ENCODE assay signal across 1 cellular context in the genomic region with DNA sequence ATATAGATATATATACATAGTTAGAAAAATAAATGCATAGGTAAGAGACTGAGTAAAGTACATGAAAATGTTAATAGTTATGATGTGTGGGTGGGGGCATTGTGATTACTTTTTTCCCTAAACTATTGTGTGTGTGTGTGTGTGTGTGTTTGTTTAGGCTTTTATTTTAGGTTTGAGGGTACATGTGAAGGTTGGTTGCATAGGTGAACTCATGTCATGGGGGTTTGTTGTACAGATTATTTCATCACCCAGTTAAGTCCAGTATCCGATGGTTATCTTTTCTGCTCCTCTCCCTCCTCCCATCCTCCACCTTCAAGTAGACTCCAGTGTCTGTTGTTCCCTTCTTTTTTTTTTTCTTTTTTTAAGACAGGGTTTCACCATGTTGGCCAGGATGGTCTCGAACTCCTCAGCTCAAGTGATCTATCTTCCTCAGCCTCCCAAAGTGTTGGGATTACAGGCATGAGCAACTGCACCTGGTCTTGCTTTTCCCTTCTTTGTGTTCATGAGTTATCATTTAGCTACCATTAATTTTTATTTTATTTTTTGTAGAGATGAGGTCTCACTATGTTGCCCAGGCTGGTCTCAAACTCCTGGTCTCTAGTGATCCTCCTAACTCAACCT.
A peak's percentile ranks its signal among the peaks of the same experiment; 100 is the strongest.
TF ChIP-seq lines count a peak whose summit lies in the region.

No MANE protein-coding gene starts in this region.

TF ChIP-seq in K562, 482 proteins besides CTCF, POLR2A, EP300 and RAD21 (continued from another document and continues in another):
- TF ChIP-seq MYC (IDR thresholded peaks at IDR 0.05; ENCODE audit: low read depth, low read length) (0 out of 2 replicates have a peak, but pooled peaks have one; percentile 10), MYC (CRISPR knock-in tag; IDR thresholded peaks at IDR 0.05; ENCODE audit: borderline replicate concordance, low read depth) (no peak), RCOR1 (IDR thresholded peaks at IDR 0.05; ENCODE audit: borderline replicate concordance in 1 of 2, low read depth in 2 of 2, low read length in 2 of 2) (0 out of 4 replicates have a peak, but pooled peaks of 1 of the 2 experiments have one; percentile 8), CEBPG (CRISPR knock-in tag; IDR thresholded peaks at IDR 0.05) (peak; percentile 16; the same call in 1 of the 2 replicates), CEBPG (tag; conservative IDR thresholded peaks at IDR 0.05 in 1 of 2, IDR thresholded peaks at IDR 0.05 in 1 of 2) (peak; percentile 44 to 81; a peak in 3 of 4 replicates), ZKSCAN3 (CRISPR knock-in tag; IDR thresholded peaks at IDR 0.05) (no peak), BRD9 (IDR thresholded peaks at IDR 0.05; ENCODE audit: low read depth, partially characterized antibody) (peak; percentile 77), SAFB2 (IDR thresholded peaks at IDR 0.05; ENCODE audit: borderline replicate concordance, low read depth, low read length, severe bottlenecking) (no peak), TEAD1 (CRISPR knock-in tag; IDR thresholded peaks at IDR 0.05) (no peak), SOX6 (IDR thresholded peaks at IDR 0.05) (peak; percentile 26; the same call in 1 of the 2 replicates), CTBP1 (IDR thresholded peaks at IDR 0.05; ENCODE audit: borderline replicate concordance) (no peak), TCF7 (IDR thresholded peaks at IDR 0.05; ENCODE audit: borderline replicate concordance) (no peak), EP400 (IDR thresholded peaks at IDR 0.05) (peak; percentile 38; the same call in 1 of the 2 replicates), NR1H2 (CRISPR knock-in tag; IDR thresholded peaks at IDR 0.05) (no peak), ZNF695 (CRISPR knock-in tag; IDR thresholded peaks at IDR 0.05) (no peak), THRB (CRISPR knock-in tag; conservative IDR thresholded peaks at IDR 0.05) (no peak), PHB (CRISPR knock-in tag; IDR thresholded peaks at IDR 0.05) (no peak), ZNF175 (CRISPR knock-in tag; IDR thresholded peaks at IDR 0.05; ENCODE audit: low read depth) (peak; percentile 42; the same call in 1 of the 2 replicates), SMARCE1 (IDR thresholded peaks at IDR 0.05) (peak; percentile 74; the same call in 1 of the 2 replicates), ZEB2 (IDR thresholded peaks at IDR 0.05) (peak; percentile 84), MTA1 (IDR thresholded peaks at IDR 0.05; ENCODE audit: borderline replicate concordance) (peak; percentile 63; the same call in 1 of the 2 replicates), HLTF (IDR thresholded peaks at IDR 0.05) (peak; percentile 60; the same call in 1 of the 2 replicates), ZNF133 (CRISPR knock-in tag; IDR thresholded peaks at IDR 0.05) (no peak), LEF1 (IDR thresholded peaks at IDR 0.05) (peak; percentile 66; the same call in 1 of the 2 replicates), OTX1 (CRISPR knock-in tag; IDR thresholded peaks at IDR 0.05) (0 out of 2 replicates have a peak, but pooled peaks have one; percentile 13), ZNF644 (tag; IDR thresholded peaks at IDR 0.05; ENCODE audit: low read depth) (no peak), LARP7 (IDR thresholded peaks at IDR 0.05) (peak; percentile 78; the same call in 1 of the 2 replicates), SMARCA5 (IDR thresholded peaks at IDR 0.05) (0 out of 2 replicates have a peak, but pooled peaks have one; percentile 11), ARID1B (IDR thresholded peaks at IDR 0.05) (peak; percentile 63; the same call in 1 of the 2 replicates), POLR2H (tag; IDR thresholded peaks at IDR 0.05; ENCODE audit: low read depth) (peak; percentile 64), ZBTB26 (CRISPR knock-in tag; IDR thresholded peaks at IDR 0.05) (peak; percentile 64; the same call in 1 of the 2 replicates)
- TF ChIP-seq, protein P1, sequence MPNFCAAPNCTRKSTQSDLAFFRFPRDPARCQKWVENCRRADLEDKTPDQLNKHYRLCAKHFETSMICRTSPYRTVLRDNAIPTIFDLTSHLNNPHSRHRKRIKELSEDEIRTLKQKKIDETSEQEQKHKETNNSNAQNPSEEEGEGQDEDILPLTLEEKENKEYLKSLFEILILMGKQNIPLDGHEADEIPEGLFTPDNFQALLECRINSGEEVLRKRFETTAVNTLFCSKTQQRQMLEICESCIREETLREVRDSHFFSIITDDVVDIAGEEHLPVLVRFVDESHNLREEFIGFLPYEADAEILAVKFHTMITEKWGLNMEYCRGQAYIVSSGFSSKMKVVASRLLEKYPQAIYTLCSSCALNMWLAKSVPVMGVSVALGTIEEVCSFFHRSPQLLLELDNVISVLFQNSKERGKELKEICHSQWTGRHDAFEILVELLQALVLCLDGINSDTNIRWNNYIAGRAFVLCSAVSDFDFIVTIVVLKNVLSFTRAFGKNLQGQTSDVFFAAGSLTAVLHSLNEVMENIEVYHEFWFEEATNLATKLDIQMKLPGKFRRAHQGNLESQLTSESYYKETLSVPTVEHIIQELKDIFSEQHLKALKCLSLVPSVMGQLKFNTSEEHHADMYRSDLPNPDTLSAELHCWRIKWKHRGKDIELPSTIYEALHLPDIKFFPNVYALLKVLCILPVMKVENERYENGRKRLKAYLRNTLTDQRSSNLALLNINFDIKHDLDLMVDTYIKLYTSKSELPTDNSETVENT (CRISPR knock-in tag; IDR thresholded peaks at IDR 0.05): no peak
- TF ChIP-seq, protein P2, sequence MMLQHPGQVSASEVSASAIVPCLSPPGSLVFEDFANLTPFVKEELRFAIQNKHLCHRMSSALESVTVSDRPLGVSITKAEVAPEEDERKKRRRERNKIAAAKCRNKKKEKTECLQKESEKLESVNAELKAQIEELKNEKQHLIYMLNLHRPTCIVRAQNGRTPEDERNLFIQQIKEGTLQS (IDR thresholded peaks at IDR 0.05): peak; percentile 81
- TF ChIP-seq, protein P2 (CRISPR knock-in tag; conservative IDR thresholded peaks at IDR 0.05): no peak
- TF ChIP-seq, protein P3, sequence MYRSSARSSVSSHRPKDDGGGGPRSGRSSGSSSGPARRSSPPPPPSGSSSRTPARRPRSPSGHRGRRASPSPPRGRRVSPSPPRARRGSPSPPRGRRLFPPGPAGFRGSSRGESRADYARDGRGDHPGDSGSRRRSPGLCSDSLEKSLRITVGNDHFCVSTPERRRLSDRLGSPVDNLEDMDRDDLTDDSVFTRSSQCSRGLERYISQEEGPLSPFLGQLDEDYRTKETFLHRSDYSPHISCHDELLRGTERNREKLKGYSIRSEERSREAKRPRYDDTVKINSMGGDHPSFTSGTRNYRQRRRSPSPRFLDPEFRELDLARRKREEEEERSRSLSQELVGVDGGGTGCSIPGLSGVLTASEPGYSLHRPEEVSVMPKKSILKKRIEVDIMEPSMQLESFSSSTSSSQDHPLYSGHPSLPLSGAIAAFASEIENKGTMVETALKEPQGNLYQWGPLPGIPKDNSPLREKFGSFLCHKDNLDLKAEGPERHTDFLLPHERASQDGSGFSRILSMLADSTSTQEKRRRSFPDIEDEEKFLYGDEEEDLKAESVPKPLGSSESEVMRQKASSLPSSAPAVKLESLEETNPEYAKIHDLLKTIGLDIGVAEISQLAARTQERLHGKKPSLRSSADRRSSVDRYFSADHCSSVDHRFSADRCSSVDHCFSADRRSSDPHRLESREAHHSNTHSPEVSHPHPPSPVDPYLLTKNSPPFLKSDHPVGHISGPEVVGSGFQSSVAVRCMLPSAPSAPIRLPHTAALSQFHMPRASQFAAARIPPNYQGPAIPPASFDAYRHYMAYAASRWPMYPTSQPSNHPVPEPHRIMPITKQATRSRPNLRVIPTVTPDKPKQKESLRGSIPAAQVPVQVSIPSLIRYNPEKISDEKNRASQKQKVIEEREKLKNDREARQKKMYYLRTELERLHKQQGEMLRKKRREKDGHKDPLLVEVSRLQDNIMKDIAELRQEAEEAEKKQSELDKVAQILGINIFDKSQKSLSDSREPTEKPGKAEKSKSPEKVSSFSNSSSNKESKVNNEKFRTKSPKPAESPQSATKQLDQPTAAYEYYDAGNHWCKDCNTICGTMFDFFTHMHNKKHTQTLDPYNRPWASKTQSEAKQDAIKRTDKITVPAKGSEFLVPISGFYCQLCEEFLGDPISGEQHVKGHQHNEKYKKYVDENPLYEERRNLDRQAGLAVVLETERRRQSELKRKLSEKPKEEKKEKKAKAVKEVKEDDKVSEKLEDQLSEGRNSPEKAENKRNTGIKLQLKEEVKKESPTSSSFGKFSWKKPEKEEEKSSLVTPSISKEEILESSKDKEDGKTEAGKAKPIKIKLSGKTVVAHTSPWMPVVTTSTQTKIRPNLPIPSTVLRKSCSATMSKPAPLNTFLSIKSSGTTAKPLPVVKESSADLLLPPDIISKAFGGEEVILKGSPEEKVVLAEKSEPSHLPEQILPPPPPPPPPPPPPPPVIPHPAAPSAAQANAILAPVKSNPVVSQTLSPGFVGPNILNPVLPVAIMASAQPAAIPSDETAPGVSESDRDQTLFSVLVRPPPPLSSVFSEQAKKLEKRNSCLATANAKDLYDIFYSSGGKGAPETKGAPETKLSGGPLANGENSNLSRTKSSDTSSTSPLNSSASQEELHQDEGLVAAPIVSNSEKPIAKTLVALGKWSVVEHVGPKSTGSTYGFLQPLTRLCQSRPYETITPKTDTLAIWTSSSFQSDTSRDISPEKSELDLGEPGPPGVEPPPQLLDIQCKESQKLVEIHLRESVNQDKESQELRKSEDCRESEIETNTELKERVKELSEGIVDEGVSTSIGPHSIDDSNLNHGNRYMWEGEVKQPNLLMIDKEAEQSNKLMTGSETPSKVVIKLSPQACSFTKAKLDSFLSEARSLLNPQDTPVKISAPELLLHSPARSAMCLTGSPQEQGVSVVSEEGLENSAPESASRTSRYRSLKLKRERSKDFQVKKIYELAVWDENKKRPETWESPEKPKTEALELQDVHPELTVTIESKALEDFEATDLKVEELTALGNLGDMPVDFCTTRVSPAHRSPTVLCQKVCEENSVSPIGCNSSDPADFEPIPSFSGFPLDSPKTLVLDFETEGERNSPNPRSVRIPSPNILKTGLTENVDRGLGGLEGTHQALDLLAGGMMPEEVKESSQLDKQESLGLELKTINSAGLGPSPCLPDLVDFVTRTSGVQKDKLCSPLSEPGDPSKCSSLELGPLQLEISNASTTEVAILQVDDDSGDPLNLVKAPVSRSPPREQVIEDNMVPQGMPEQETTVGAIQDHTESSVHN (IDR thresholded peaks at IDR 0.05; ENCODE audit: borderline replicate concordance in 1 of 2, low read depth in 1 of 2): peak in 1 of 2 experiments; percentile 59; a peak in 1 of 4 replicates
- TF ChIP-seq, protein P4, sequence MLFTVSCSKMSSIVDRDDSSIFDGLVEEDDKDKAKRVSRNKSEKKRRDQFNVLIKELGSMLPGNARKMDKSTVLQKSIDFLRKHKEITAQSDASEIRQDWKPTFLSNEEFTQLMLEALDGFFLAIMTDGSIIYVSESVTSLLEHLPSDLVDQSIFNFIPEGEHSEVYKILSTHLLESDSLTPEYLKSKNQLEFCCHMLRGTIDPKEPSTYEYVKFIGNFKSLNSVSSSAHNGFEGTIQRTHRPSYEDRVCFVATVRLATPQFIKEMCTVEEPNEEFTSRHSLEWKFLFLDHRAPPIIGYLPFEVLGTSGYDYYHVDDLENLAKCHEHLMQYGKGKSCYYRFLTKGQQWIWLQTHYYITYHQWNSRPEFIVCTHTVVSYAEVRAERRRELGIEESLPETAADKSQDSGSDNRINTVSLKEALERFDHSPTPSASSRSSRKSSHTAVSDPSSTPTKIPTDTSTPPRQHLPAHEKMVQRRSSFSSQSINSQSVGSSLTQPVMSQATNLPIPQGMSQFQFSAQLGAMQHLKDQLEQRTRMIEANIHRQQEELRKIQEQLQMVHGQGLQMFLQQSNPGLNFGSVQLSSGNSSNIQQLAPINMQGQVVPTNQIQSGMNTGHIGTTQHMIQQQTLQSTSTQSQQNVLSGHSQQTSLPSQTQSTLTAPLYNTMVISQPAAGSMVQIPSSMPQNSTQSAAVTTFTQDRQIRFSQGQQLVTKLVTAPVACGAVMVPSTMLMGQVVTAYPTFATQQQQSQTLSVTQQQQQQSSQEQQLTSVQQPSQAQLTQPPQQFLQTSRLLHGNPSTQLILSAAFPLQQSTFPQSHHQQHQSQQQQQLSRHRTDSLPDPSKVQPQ (CRISPR knock-in tag; IDR thresholded peaks at IDR 0.05; ENCODE audit: borderline replicate concordance): no peak
